Comparison of ENCODE assay signal across 31 cellular contexts in genomic region chr11:130344846-130345245, GRCh38.
"Had no signal": no experiment of that assay in that cellular context is flagged by ENCODE, and none has a peak within 500 bp of the region (broad histone marks: within the 10 kb centered on the region; RNA-seq: fewer than 3 reads in every experiment).

No MANE protein-coding gene starts in this region.

- ATAC-seq: activated CD4-positive, CD25-positive, alpha-beta regulatory T cell treated with anti-CD3 and anti-CD28 coated beads, Interleukin-2, amount 50 U/mL, for 24 hours; activated CD8-positive, alpha-beta T cell treated with anti-CD3 and anti-CD28 coated beads for 36 hours; activated T-cell treated with anti-CD3 and anti-CD28 coated beads, Interleukin-2, amount 50 U/mL, for 72 hours; T-helper 17 cell had no signal

- H3K4me1 Mint-ChIP-seq: activated B cell treated with CpG ODN at 0.5 μM for 24 hours, T-helper 17 cell had no signal

- H3K27ac Mint-ChIP-seq: activated B cell treated with CpG ODN at 0.5 μM for 24 hours; activated CD8-positive, alpha-beta T cell treated with anti-CD3 and anti-CD28 coated beads for 36 hours; activated naive CD8-positive, alpha-beta T cell; activated T-cell treated with anti-CD3 and anti-CD28 coated beads, Interleukin-2, amount 50 U/mL, for 24 hours; activated T-cell treated with anti-CD3 and anti-CD28 coated beads, Interleukin-2, amount 50 U/mL, for 72 hours; T-helper 17 cell; T-helper 2 cell treated with Interferon-gamma antibody and Interleukin-4, amounts not matched to agents 5 μg/mL and 100 μg/mL, for 36 hours had no signal

- H3K27me3 ChIP-seq: colonic mucosa, esophagus squamous epithelium had no signal

- H3K9me3 ChIP-seq: colonic mucosa had no signal

- H3K4me3 Mint-ChIP-seq: activated B cell treated with CpG ODN at 0.5 μM for 24 hours; activated CD8-positive, alpha-beta T cell treated with anti-CD3 and anti-CD28 coated beads for 36 hours; activated naive CD8-positive, alpha-beta T cell; activated T-cell treated with anti-CD3 and anti-CD28 coated beads, Interleukin-2, amount 50 U/mL, for 24 hours; activated T-cell treated with anti-CD3 and anti-CD28 coated beads, Interleukin-2, amount 50 U/mL, for 72 hours; T-helper 17 cell; T-helper 2 cell treated with Interferon-gamma antibody and Interleukin-4, amounts not matched to agents 5 μg/mL and 100 μg/mL, for 36 hours had no signal

- DNase-seq: activated B cell treated with CpG ODN at 0.5 μM for 24 hours; activated CD4-positive, alpha-beta T cell treated with anti-CD3 and anti-CD28 coated beads for 48 hours; activated CD4-positive, alpha-beta T cell treated with anti-CD3 and anti-CD28 coated beads, Interleukin-2, amount 50 U/mL, for 1 hour; activated CD4-positive, alpha-beta T cell treated with anti-CD3 and anti-CD28 coated beads, Interleukin-2, amount 50 U/mL, for 48 hours; activated CD8-positive, alpha-beta memory T cell treated with anti-CD3 and anti-CD28 coated beads for 24 hours; activated CD8-positive, alpha-beta memory T cell treated with anti-CD3 and anti-CD28 coated beads, Interleukin-2, amount 50 U/mL, for 4 hours; activated CD8-positive, alpha-beta T cell treated with anti-CD3 and anti-CD28 coated beads for 36 hours; activated effector memory CD4-positive, alpha-beta T cell treated with Interleukin-2 at 50 U/mL for 16 hours; activated gamma-delta T cell treated with Interleukin-2 at 50 U/mL for 16 hours; activated naive CD4-positive, alpha-beta T cell treated with anti-CD3 and anti-CD28 coated beads, Interleukin-2, amount 50 U/mL, for 16 hours; activated naive CD4-positive, alpha-beta T cell treated with Interleukin-2 at 50 U/mL for 16 hours; activated T-cell treated with anti-CD3 and anti-CD28 coated beads for 4 hours; activated T-cell treated with anti-CD3 and anti-CD28 coated beads, Interleukin-2, amount 50 U/mL, for 24 hours; activated T-cell treated with anti-CD3 and anti-CD28 coated beads, Interleukin-2, amount 50 U/mL, for 72 hours; amniotic stem cell; anterior cingulate cortex; brain microvascular endothelial cell; central memory CD4-positive, alpha-beta T cell; cerebellar nuclear complex; colonic mucosa; effector CD8-positive, alpha-beta T cell; esophagus squamous epithelium; head of caudate nucleus; T-helper 1 cell; T-helper 17 cell; T1000; WERI-Rb-1 had no signal

- H3K4me1 ChIP-seq: colonic mucosa, esophagus squamous epithelium had no signal

- H3K27me3 Mint-ChIP-seq: activated B cell treated with CpG ODN at 0.5 μM for 24 hours; activated CD8-positive, alpha-beta T cell treated with anti-CD3 and anti-CD28 coated beads for 36 hours; activated T-cell treated with anti-CD3 and anti-CD28 coated beads, Interleukin-2, amount 50 U/mL, for 24 hours; T-helper 17 cell had no signal

- H3K4me3 ChIP-seq: colonic mucosa, esophagus squamous epithelium had no signal

- H3K27ac ChIP-seq: brain microvascular endothelial cell, colonic mucosa, epithelial cell of prostate, esophagus squamous epithelium, WERI-Rb-1 had no signal

- H3K36me3 ChIP-seq: brain microvascular endothelial cell, colonic mucosa, esophagus squamous epithelium, WERI-Rb-1 had no signal
